11 cellular contexts compared by ENCODE assay signal in the genomic region with DNA sequence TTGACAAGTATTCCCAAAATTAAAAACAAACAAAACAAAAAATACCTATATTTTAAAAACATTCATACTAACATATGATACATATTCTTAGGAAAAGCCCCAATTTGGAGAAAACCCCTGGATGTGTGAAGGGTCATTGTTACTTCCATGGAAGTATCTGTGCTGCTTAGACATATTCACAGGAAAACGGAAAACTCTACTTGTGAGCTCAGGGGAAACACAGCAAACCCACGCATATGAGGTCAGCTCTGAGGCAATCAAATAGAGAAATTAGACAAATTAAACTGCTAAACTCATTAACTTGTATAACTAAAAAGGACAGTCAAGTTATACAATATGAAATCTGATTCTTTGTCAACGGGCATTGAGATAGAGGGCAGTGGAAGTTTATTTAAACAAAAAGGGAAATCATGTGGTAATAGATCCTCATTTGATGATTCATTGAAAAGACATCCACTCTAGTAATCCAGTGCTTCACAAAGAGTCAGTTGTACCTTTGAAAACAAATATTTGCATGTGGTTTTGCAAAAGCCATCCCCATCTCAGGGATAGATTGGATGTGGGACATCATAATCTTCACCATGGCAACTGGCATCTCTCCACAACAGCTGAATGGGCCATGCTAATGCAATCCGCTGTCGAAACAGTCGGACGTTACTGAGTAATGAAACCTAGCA.
DNase-seq lines count a peak whose midpoint lies in the region; ATAC-seq, FAIRE-seq and TF ChIP-seq lines count a peak whose summit lies in the region.
"Had no signal": no experiment of that assay in that cellular context is flagged by ENCODE, and none has a peak within 500 bp of the region (broad histone marks: within the 10 kb centered on the region; RNA-seq: fewer than 3 reads in every experiment).

No MANE protein-coding gene starts in this region.

- no peaks in the 10 kb centered on the region for H3K9me3 ChIP-seq in MG63
- H3K9me3 ChIP-seq in PC-9 (ENCODE audit: insufficient read depth, low read depth), result no peaks in the 10 kb centered on the region
- H3K9me3 ChIP-seq: psoas muscle had no signal

- H3K4me2 ChIP-seq in PC-9, result no peak overlapping the region

- no peak overlapping the region for H2AFZ ChIP-seq in PC-9

- DNase-seq in MG63 (peak; percentile 10), PC-9 (peak; percentile 7 to 95), fibroblast of mammary gland (ENCODE audit: low read depth) (peak; percentile 68), urothelium cell line (ENCODE audit: low spot score) (peak; percentile 69)
- DNase-seq in activated CD4-positive, alpha-beta T cell treated with anti-CD3 and anti-CD28 coated beads, Interleukin-2, amount 50 U/mL, for 48 hours, result no peak
- DNase-seq in central memory CD4-positive, alpha-beta T cell, result no peak
- no peak for DNase-seq in naive thymus-derived CD8-positive, alpha-beta T cell
- DNase-seq: activated naive CD8-positive, alpha-beta T cell treated with anti-CD3 and anti-CD28 coated beads for 36 hours; KBM-7; psoas muscle had no signal

- H3K4me3 ChIP-seq in MG63, result no peak overlapping the region
- H3K4me3 ChIP-seq in PC-9, result no peak overlapping the region
- no peak overlapping the region for H3K4me3 ChIP-seq in fibroblast of mammary gland (ENCODE audit: control insufficient read depth, low read depth, low read length)
- H3K4me3 ChIP-seq: psoas muscle had no signal

- H3K27me3 Mint-ChIP-seq in naive thymus-derived CD8-positive, alpha-beta T cell, result peaks cover 0 to 5% (median 1%) of the 10 kb centered on the region in 5 donors
- H3K27me3 Mint-ChIP-seq: activated naive CD8-positive, alpha-beta T cell treated with anti-CD3 and anti-CD28 coated beads for 36 hours had no signal

- H3K27ac ChIP-seq in PC-9, result no peak overlapping the region
- H3K27ac ChIP-seq: psoas muscle, VCaP had no signal

- POLR2A ChIA-PET in PC-9 (lab: Charles Lee; ENCODE audit: unreplicated experiment), result no interaction called here
- POLR2A ChIA-PET in naive thymus-derived CD8-positive, alpha-beta T cell (lab: Charles Lee), result no interaction called here

- TF ChIP-seq CTCF in PC-9 (conservative IDR thresholded peaks at IDR 0.05), result no peak
- no peak for TF ChIP-seq CTCF in fibroblast of mammary gland (conservative IDR thresholded peaks at IDR 0.05; ENCODE audit: control insufficient read depth, insufficient read depth, low read depth, low read length)

- no peaks in the 10 kb centered on the region for H4K20me1 ChIP-seq in PC-9 (ENCODE audit: insufficient read depth)

- H3K9me3 Mint-ChIP-seq in naive thymus-derived CD8-positive, alpha-beta T cell, result no peaks in the 10 kb centered on the region
- H3K9me3 Mint-ChIP-seq: activated naive CD8-positive, alpha-beta T cell treated with anti-CD3 and anti-CD28 coated beads for 36 hours had no signal

- CTCF ChIA-PET in PC-9 (lab: Charles Lee), result no interaction called here

- FAIRE-seq in urothelium cell line (lab: Jason Lieb, UNC), result no peak

- H3K27me3 ChIP-seq in MG63, result no peaks in the 10 kb centered on the region
- H3K27me3 ChIP-seq in PC-9 (ENCODE audit: insufficient read depth, low read depth), result peaks cover 62% of the 10 kb centered on the region

- H3K4me3 Mint-ChIP-seq in naive thymus-derived CD8-positive, alpha-beta T cell, result no peak overlapping the region
- H3K4me3 Mint-ChIP-seq: activated naive CD8-positive, alpha-beta T cell treated with anti-CD3 and anti-CD28 coated beads for 36 hours had no signal

- H3K36me3 ChIP-seq in MG63 (no peaks in the 10 kb centered on the region), PC-9 (ENCODE audit: low read depth) (no peaks in the 10 kb centered on the region)

- H3K4me1 ChIP-seq in PC-9 (replicated peaks; ENCODE audit: insufficient read depth), result no peaks in the 10 kb centered on the region
- H3K4me1 ChIP-seq: psoas muscle had no signal

- H3F3A ChIP-seq in PC-9 (ENCODE audit: insufficient read depth, low read depth), result no peaks in the 10 kb centered on the region

- H3K36me3 Mint-ChIP-seq in naive thymus-derived CD8-positive, alpha-beta T cell, result no peaks in the 10 kb centered on the region
- H3K36me3 Mint-ChIP-seq: activated naive CD8-positive, alpha-beta T cell treated with anti-CD3 and anti-CD28 coated beads for 36 hours had no signal

- H3K4me1 Mint-ChIP-seq in naive thymus-derived CD8-positive, alpha-beta T cell, result no peaks in the 10 kb centered on the region
- H3K4me1 Mint-ChIP-seq: activated naive CD8-positive, alpha-beta T cell treated with anti-CD3 and anti-CD28 coated beads for 36 hours had no signal

- no peak overlapping the region for H3K27ac Mint-ChIP-seq in naive thymus-derived CD8-positive, alpha-beta T cell
- H3K27ac Mint-ChIP-seq: activated naive CD8-positive, alpha-beta T cell treated with anti-CD3 and anti-CD28 coated beads for 36 hours had no signal

- no peaks in the 10 kb centered on the region for H3K79me2 ChIP-seq in PC-9 (ENCODE audit: low read depth)

- H3K9me2 ChIP-seq in PC-9 (ENCODE audit: insufficient read depth), result no peaks in the 10 kb centered on the region

- no TSS peak for BruUV-seq in PC-9 (replicated peaks; lab: Mats Ljungman, UMichigan)

- ATAC-seq in naive thymus-derived CD8-positive, alpha-beta T cell, result no peak
- ATAC-seq: psoas muscle had no signal

- intact Hi-C loops in PC-9 (cut with micrococcal nuclease; ENCODE audit: unreplicated experiment), result no loop called here

Comparison
In these comparisons a context has a peak if more than half of its experiments do, and no peak if none do; other contexts are left out.
1. DNase-seq: peak in MG63 (single experiment), PC-9 (2 of 2), fibroblast of mammary gland (single experiment) and urothelium cell line (single experiment); none in activated CD4-positive, alpha-beta T cell treated with anti-CD3 and anti-CD28 coated beads, Interleukin-2, amount 50 U/mL, for 48 hours (0 of 2), central memory CD4-positive, alpha-beta T cell (single experiment) and naive thymus-derived CD8-positive, alpha-beta T cell (0 of 10).